1 cellular context compared by ENCODE assay signal in genomic region chr4:80058740-80059139, GRCh38.
A peak's percentile ranks its signal among the peaks of the same experiment; 100 is the strongest.
TF ChIP-seq lines count a peak whose summit lies in the region.

No MANE protein-coding gene starts in this region.

TF ChIP-seq in GM12878, 131 proteins besides CTCF, POLR2A, EP300 and RAD21 (continued from another document and continues in another):
- TF ChIP-seq CUX1 (IDR thresholded peaks at IDR 0.05; ENCODE audit: insufficient replicate concordance, low read depth, low read length): no peak
- TF ChIP-seq BCL11A (IDR thresholded peaks at IDR 0.05; ENCODE audit: low read depth, low read length): peak; percentile 77
- peak; percentile 99 for TF ChIP-seq FOXM1 (IDR thresholded peaks at IDR 0.05; ENCODE audit: low read depth, low read length)
- no peak for TF ChIP-seq EZH2 (IDR thresholded peaks at IDR 0.05; ENCODE audit: borderline replicate concordance, control insufficient read depth, low read depth, low read length)
- peak; percentile 100 for TF ChIP-seq ZBED1 (IDR thresholded peaks at IDR 0.05; ENCODE audit: borderline replicate concordance)
- TF ChIP-seq ZBTB11 (CRISPR knock-in tag; IDR thresholded peaks at IDR 0.05): no peak
- TF ChIP-seq SMC3 (IDR thresholded peaks at IDR 0.05; ENCODE audit: borderline replicate concordance, low read length): no peak
- peak; percentile 90 for TF ChIP-seq SMAD1 (IDR thresholded peaks at IDR 0.05; ENCODE audit: low read depth, partially characterized antibody)
- no peak for TF ChIP-seq SREBF1 (IDR thresholded peaks at IDR 0.05; ENCODE audit: low read length)
- no peak for TF ChIP-seq ZNF622 (IDR thresholded peaks at IDR 0.05)
- TF ChIP-seq ESRRA (IDR thresholded peaks at IDR 0.05; ENCODE audit: low read length): no peak
- no peak for TF ChIP-seq FOXK2 (IDR thresholded peaks at IDR 0.05)
- TF ChIP-seq REST (IDR thresholded peaks at IDR 0.05; ENCODE audit: low read depth, low read length): no peak
- peak; percentile 77; the same call in 1 of the 2 replicates for TF ChIP-seq ATF2 (IDR thresholded peaks at IDR 0.05; ENCODE audit: low read length)
- no peak for TF ChIP-seq GATAD2B (conservative IDR thresholded peaks at IDR 0.05; ENCODE audit: low read depth)
- no peak for TF ChIP-seq ZNF274 (IDR thresholded peaks at IDR 0.05; ENCODE audit: insufficient read depth, insufficient read length)
- no peak for TF ChIP-seq ATF3 (IDR thresholded peaks at IDR 0.05; ENCODE audit: borderline replicate concordance, extremely low read depth, low read depth, low read length)
- no peak for TF ChIP-seq PBX3 (IDR thresholded peaks at IDR 0.05; ENCODE audit: insufficient replicate concordance, low read depth, low read length)
- no peak for TF ChIP-seq SUPT20H (IDR thresholded peaks at IDR 0.05; ENCODE audit: borderline replicate concordance, control insufficient read depth, low read depth, low read length)
- no peak for TF ChIP-seq ZNF384 (IDR thresholded peaks at IDR 0.05; ENCODE audit: borderline replicate concordance, low read depth, low read length)
- peak; percentile 76 for TF ChIP-seq NBN (IDR thresholded peaks at IDR 0.05)
- peak; percentile 5; the same call in 1 of the 2 replicates for TF ChIP-seq ZNF207 (IDR thresholded peaks at IDR 0.05; ENCODE audit: borderline replicate concordance)
- no peak for TF ChIP-seq NKRF (conservative IDR thresholded peaks at IDR 0.05)
- no peak for TF ChIP-seq SRF (IDR thresholded peaks at IDR 0.05; ENCODE audit: low read depth in 2 of 2, low read length in 2 of 2)
- peak; percentile 60 for TF ChIP-seq SKIL (IDR thresholded peaks at IDR 0.05; ENCODE audit: low read depth, poor library complexity, severe bottlenecking)
- peak; percentile 73 for TF ChIP-seq ZNF24 (IDR thresholded peaks at IDR 0.05)
- peak; percentile 86 for TF ChIP-seq RELB (IDR thresholded peaks at IDR 0.05; ENCODE audit: low read depth)
- no peak for TF ChIP-seq E2F8 (IDR thresholded peaks at IDR 0.05; ENCODE audit: low read depth, partially characterized antibody)
- TF ChIP-seq MTA2 (IDR thresholded peaks at IDR 0.05; ENCODE audit: low read depth): peak; percentile 86
- TF ChIP-seq NR2F1 (conservative IDR thresholded peaks at IDR 0.05): no peak
